Comparison of ENCODE assay signal across 1 cellular context in the genomic region with DNA sequence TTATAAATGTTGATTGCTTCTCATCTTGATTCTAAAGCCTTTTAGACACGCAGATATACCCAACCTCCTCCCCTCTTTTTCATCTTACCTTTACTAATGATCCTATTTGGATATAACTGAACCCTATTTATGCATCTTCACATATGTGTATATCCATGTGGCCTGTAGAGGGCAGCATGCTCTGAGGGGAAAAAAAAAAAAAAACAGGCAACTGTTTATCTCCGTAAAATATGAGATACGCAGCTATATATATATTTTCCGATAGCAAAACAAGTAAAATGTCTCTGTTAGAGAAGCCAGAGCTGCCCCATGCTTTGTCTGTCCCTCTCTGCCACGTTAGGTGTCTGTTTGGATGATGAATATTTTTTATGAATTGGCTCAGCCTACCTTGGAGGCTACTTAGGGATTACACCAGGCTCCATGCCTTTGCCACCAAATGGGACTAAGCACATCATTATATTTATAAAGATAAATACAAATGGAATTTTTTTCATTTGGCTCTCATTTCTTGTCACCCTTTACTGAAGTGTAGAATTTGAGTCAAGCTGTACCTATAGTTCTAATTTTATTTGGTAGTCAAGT.
TF ChIP-seq lines count a peak whose summit lies in the region.

No MANE protein-coding gene starts in this region.

TF ChIP-seq in K562, 482 proteins besides CTCF, POLR2A, EP300 and RAD21 (continued from another document):
- TF ChIP-seq, protein P1, sequence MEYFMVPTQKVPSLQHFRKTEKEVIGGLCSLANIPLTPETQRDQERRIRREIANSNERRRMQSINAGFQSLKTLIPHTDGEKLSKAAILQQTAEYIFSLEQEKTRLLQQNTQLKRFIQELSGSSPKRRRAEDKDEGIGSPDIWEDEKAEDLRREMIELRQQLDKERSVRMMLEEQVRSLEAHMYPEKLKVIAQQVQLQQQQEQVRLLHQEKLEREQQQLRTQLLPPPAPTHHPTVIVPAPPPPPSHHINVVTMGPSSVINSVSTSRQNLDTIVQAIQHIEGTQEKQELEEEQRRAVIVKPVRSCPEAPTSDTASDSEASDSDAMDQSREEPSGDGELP (CRISPR knock-in tag; IDR thresholded peaks at IDR 0.05; ENCODE audit: borderline replicate concordance), result no peak
- no peak for TF ChIP-seq POU5F1 (IDR thresholded peaks at IDR 0.05; ENCODE audit: borderline replicate concordance, low read depth, low read length, partially characterized antibody)
- TF ChIP-seq, protein P2, sequence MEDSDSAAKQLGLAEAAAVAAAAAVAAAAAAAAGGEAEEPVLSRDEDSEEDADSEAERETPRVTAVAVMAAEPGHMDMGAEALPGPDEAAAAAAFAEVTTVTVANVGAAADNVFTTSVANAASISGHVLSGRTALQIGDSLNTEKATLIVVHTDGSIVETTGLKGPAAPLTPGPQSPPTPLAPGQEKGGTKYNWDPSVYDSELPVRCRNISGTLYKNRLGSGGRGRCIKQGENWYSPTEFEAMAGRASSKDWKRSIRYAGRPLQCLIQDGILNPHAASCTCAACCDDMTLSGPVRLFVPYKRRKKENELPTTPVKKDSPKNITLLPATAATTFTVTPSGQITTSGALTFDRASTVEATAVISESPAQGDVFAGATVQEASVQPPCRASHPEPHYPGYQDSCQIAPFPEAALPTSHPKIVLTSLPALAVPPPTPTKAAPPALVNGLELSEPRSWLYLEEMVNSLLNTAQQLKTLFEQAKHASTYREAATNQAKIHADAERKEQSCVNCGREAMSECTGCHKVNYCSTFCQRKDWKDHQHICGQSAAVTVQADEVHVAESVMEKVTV (CRISPR knock-in tag; IDR thresholded peaks at IDR 0.05), result 0 out of 2 replicates have a peak, but pooled peaks have one; percentile 21
- TF ChIP-seq, protein P3, sequence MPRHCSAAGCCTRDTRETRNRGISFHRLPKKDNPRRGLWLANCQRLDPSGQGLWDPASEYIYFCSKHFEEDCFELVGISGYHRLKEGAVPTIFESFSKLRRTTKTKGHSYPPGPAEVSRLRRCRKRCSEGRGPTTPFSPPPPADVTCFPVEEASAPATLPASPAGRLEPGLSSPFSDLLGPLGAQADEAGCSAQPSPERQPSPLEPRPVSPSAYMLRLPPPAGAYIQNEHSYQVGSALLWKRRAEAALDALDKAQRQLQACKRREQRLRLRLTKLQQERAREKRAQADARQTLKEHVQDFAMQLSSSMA (CRISPR knock-in tag; IDR thresholded peaks at IDR 0.05), result no peak
- TF ChIP-seq, protein P4, sequence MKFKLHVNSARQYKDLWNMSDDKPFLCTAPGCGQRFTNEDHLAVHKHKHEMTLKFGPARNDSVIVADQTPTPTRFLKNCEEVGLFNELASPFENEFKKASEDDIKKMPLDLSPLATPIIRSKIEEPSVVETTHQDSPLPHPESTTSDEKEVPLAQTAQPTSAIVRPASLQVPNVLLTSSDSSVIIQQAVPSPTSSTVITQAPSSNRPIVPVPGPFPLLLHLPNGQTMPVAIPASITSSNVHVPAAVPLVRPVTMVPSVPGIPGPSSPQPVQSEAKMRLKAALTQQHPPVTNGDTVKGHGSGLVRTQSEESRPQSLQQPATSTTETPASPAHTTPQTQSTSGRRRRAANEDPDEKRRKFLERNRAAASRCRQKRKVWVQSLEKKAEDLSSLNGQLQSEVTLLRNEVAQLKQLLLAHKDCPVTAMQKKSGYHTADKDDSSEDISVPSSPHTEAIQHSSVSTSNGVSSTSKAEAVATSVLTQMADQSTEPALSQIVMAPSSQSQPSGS (CRISPR knock-in tag; IDR thresholded peaks at IDR 0.05), result no peak
- TF ChIP-seq FOXK2 (conservative IDR thresholded peaks at IDR 0.05 in 1 of 2, IDR thresholded peaks at IDR 0.05 in 1 of 2; ENCODE audit: low read depth in 2 of 2), result peak; percentile 32 to 34; a peak in 1 of 4 replicates
- TF ChIP-seq CSDE1 (IDR thresholded peaks at IDR 0.05), result no peak
- TF ChIP-seq TEAD1 (CRISPR knock-in tag; IDR thresholded peaks at IDR 0.05), result no peak
- 0 out of 2 replicates have a peak, but pooled peaks have one; percentile 39 for TF ChIP-seq NBN (IDR thresholded peaks at IDR 0.05; ENCODE audit: low read depth)
- TF ChIP-seq SMC3 (conservative IDR thresholded peaks at IDR 0.05; ENCODE audit: insufficient read depth, low read depth, low read length), result peak; percentile 32; the same call in 1 of the 2 replicates
